12 cellular contexts compared by ENCODE assay signal in the genomic region with DNA sequence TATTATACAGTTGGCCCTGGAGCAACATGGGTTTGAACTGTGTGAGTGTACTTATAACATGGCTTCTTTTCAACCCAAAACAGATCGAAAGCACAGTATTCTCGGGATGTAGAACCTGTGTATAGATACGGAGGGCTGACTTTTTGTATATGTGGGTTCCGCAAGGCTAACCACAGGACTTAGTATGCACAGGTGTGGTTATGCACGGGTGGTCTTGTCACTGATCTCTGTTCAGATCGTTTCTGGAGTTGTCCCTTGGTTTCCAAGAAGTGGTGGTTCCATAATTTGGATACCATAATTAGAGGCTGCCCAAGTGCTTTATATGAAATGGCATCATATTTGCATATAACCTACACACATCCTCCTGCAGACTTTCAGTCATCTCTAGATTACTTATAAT. TPM values are rescaled to one million over a fixed set of nuclear protein-coding genes. Genes with fewer than 3 reads are reported as not detected.
A peak's percentile ranks its signal among the peaks of the same experiment; 100 is the strongest.
DNase-seq lines count a peak whose midpoint lies in the region; ATAC-seq and TF ChIP-seq lines count a peak whose summit lies in the region.
"Had no signal": no experiment of that assay in that cellular context is flagged by ENCODE, and none has a peak within 500 bp of the region (broad histone marks: within the 10 kb centered on the region; RNA-seq: fewer than 3 reads in every experiment).

No MANE protein-coding gene starts in this region.

- H3K27ac Mint-ChIP-seq in CD4-positive, CD25-positive, alpha-beta regulatory T cell: peak overlapping the region in 2 of 3 donors; percentile 6 to 64

- H4K8ac ChIP-seq in mesenchymal stem cell (ENCODE audit: low read length): no peak overlapping the region

- H2BK12ac ChIP-seq in mesenchymal stem cell (ENCODE audit: low read length in 2 of 2): no peak overlapping the region

- no peak overlapping the region for H3K4ac ChIP-seq in mesenchymal stem cell (ENCODE audit: low read depth in 1 of 2, low read length in 2 of 2)

- H3K9ac ChIP-seq in MM.1S (ENCODE audit: low read length) (no peak overlapping the region), mesenchymal stem cell (ENCODE audit: low read length) (no peak overlapping the region)

- H2BK120ac ChIP-seq in mesenchymal stem cell (ENCODE audit: low read depth, low read length): no peak overlapping the region

- H3K27me3 Mint-ChIP-seq in CD4-positive, CD25-positive, alpha-beta regulatory T cell: no peaks in the 10 kb centered on the region

- intact Hi-C loops in left ventricle myocardium inferior (cut with micrococcal nuclease): no loop called here

- no peaks in the 10 kb centered on the region for H4K20me1 ChIP-seq in MM.1S (ENCODE audit: insufficient read depth, low read length)

- no peak overlapping the region for H4K91ac ChIP-seq in mesenchymal stem cell (ENCODE audit: low read length)

- peaks cover 0 to 6% (median 3%) of the 10 kb centered on the region in 7 donors for H3K9me3 Mint-ChIP-seq in CD4-positive, CD25-positive, alpha-beta regulatory T cell

- H3K9me2 ChIP-seq in MM.1S (replicated peaks; ENCODE audit: insufficient read depth, low read length): no peaks in the 10 kb centered on the region

- H3K18ac ChIP-seq in mesenchymal stem cell (ENCODE audit: low read depth in 1 of 2, low read length in 2 of 2): no peak overlapping the region

- H3K4me2 ChIP-seq in MM.1S (ENCODE audit: low read depth, low read length) (peak overlapping the region; percentile 8; the same call in 1 of the 2 replicates), mesenchymal stem cell (ENCODE audit: low read length, poor library complexity, severe bottlenecking) (no peak overlapping the region)

- peak overlapping the region in 3 of 4 donors; percentile 6 to 31 (median 21) for H3K4me3 Mint-ChIP-seq in CD4-positive, CD25-positive, alpha-beta regulatory T cell

- H2BK5ac ChIP-seq in mesenchymal stem cell (ENCODE audit: low read depth, low read length, poor library complexity, severe bottlenecking): no peak overlapping the region

- no peak overlapping the region for H3K23ac ChIP-seq in mesenchymal stem cell (ENCODE audit: low read length in 2 of 2)

- no peaks in the 10 kb centered on the region for H3K9me3 ChIP-seq in CD4-positive, CD25-positive, alpha-beta regulatory T cell (ENCODE audit: control insufficient read depth in 2 of 2, low read length in 2 of 2)
- H3K9me3 ChIP-seq in MM.1S (replicated peaks; ENCODE audit: insufficient read depth, low read length) (no peaks in the 10 kb centered on the region), mesenchymal stem cell (ENCODE audit: control insufficient read depth, low read length) (no peaks in the 10 kb centered on the region), left ventricle myocardium inferior (replicated peaks) (peaks cover 7% of the 10 kb centered on the region)

- H2AK5ac ChIP-seq in mesenchymal stem cell (ENCODE audit: low read length, severe bottlenecking): no peak overlapping the region

- H3K36me3 ChIP-seq in CD4-positive, CD25-positive, alpha-beta regulatory T cell (ENCODE audit: control insufficient read depth, insufficient read depth, low read length): peaks cover 28% of the 10 kb centered on the region
- H3K36me3 ChIP-seq in MM.1S (replicated peaks; ENCODE audit: insufficient read depth, low read length): no peaks in the 10 kb centered on the region
- H3K36me3 ChIP-seq in mesenchymal stem cell (ENCODE audit: control insufficient read depth in 1 of 2, insufficient read depth in 2 of 2, low read depth in 1 of 2, low read length in 2 of 2): peaks cover 19 to 30% of the 10 kb centered on the region in 2 experiments
- H3K36me3 ChIP-seq in left ventricle myocardium inferior: peaks cover 63% of the 10 kb centered on the region

- H2AFZ ChIP-seq in MM.1S (ENCODE audit: low read length): no peak overlapping the region
- no peak overlapping the region for H2AFZ ChIP-seq in mesenchymal stem cell (ENCODE audit: low read depth, low read length)

- no peaks in the 10 kb centered on the region for H3K27me3 ChIP-seq in CD4-positive, CD25-positive, alpha-beta regulatory T cell (ENCODE audit: control insufficient read depth, insufficient read depth, low read length)
- H3K27me3 ChIP-seq in MM.1S (replicated peaks; ENCODE audit: insufficient read depth, low read length) (no peaks in the 10 kb centered on the region), mesenchymal stem cell (ENCODE audit: control insufficient read depth in 1 of 2, insufficient read depth in 1 of 2, low read length in 2 of 2) (no peaks in the 10 kb centered on the region), left ventricle myocardium inferior (ENCODE audit: low read depth) (no peaks in the 10 kb centered on the region)

- 96% methylated on average over 6 of the region's 6 CpGs for WGBS in mesenchymal stem cell

- peak in 1 of 3 donors; percentile 35 for DNase-seq in CD4-positive, CD25-positive, alpha-beta regulatory T cell
- DNase-seq in MM.1S: peak; percentile 12
- DNase-seq in A172 (ENCODE audit: low spot score): no peak
- no peak for DNase-seq in mesenchymal stem cell
- DNase-seq in DMS53 (lab: John Stamatoyannopoulos, UW): no peak
- no peak for DNase-seq in left ventricle myocardium inferior

- H3K14ac ChIP-seq in mesenchymal stem cell (ENCODE audit: low read length in 2 of 2): no peak overlapping the region

- peaks cover 29 to 66% (median 36%) of the 10 kb centered on the region in 4 donors for H3K4me1 Mint-ChIP-seq in CD4-positive, CD25-positive, alpha-beta regulatory T cell

- peak overlapping the region; percentile 14 for H3K4me3 ChIP-seq in CD4-positive, CD25-positive, alpha-beta regulatory T cell (ENCODE audit: low read depth, low read length)
- H3K4me3 ChIP-seq in MM.1S (ENCODE audit: low read length) (no peak overlapping the region), mesenchymal stem cell (ENCODE audit: insufficient read depth in 1 of 2, low read depth in 1 of 2, low read length in 2 of 2) (no peak overlapping the region), left ventricle myocardium inferior (no peak overlapping the region)
- H3K4me3 ChIP-seq: lung had no signal

- H3K36me3 Mint-ChIP-seq in CD4-positive, CD25-positive, alpha-beta regulatory T cell: peaks cover 28% of the 10 kb centered on the region

- peaks cover 36% of the 10 kb centered on the region for H3K79me2 ChIP-seq in MM.1S (ENCODE audit: low read length)

- ATAC-seq in CD4-positive, CD25-positive, alpha-beta regulatory T cell (ENCODE audit: low read depth in 2 of 2): no peak
- peak; percentile 47 for ATAC-seq in GM18909 (IDR thresholded peaks at IDR 0.05; ENCODE audit: poor library complexity, unreplicated experiment)
- peak; percentile 35 for ATAC-seq in HG02798 (IDR thresholded peaks at IDR 0.05; ENCODE audit: poor library complexity, unreplicated experiment)

- TF ChIP-seq CTCF in MM.1S (IDR thresholded peaks at IDR 0.05; ENCODE audit: low read length): no peak
- TF ChIP-seq CTCF in left ventricle myocardium inferior (IDR thresholded peaks at IDR 0.05; ENCODE audit: borderline replicate concordance): no peak

- H3K79me1 ChIP-seq in mesenchymal stem cell (replicated peaks; ENCODE audit: low read length, poor library complexity, severe bottlenecking): peaks cover 39% of the 10 kb centered on the region

- peaks cover 42% of the 10 kb centered on the region for H3K4me1 ChIP-seq in CD4-positive, CD25-positive, alpha-beta regulatory T cell (ENCODE audit: control insufficient read depth, insufficient read depth, low read length, poor library complexity, severe bottlenecking)
- H3K4me1 ChIP-seq in MM.1S (ENCODE audit: low read length) (peaks cover 34% of the 10 kb centered on the region), mesenchymal stem cell (ENCODE audit: control insufficient read depth, insufficient read depth, low read depth, low read length) (peaks cover 6% of the 10 kb centered on the region), left ventricle myocardium inferior (no peaks in the 10 kb centered on the region)

- H2BK15ac ChIP-seq in mesenchymal stem cell (ENCODE audit: low read depth, poor library complexity, severe bottlenecking): no peak overlapping the region

- H3F3A ChIP-seq in MM.1S (ENCODE audit: insufficient read depth, low read length): peaks cover 20% of the 10 kb centered on the region

- H3K27ac ChIP-seq in CD4-positive, CD25-positive, alpha-beta regulatory T cell (ENCODE audit: insufficient read depth, low read length, poor library complexity, severe bottlenecking): no peak overlapping the region
- H3K27ac ChIP-seq in MM.1S (ENCODE audit: low read length): no peak overlapping the region
- no peak overlapping the region for H3K27ac ChIP-seq in mesenchymal stem cell (ENCODE audit: low read length, poor library complexity, severe bottlenecking)
- no peak overlapping the region for H3K27ac ChIP-seq in left ventricle myocardium inferior (replicated peaks)
- H3K27ac ChIP-seq: C4-2B, VCaP had no signal

RNA-seq across cellular contexts. Expression of a gene that starts 10.9 kb away (rescaled TPM):
- not detected for total RNA-seq in CD4-positive, CD25-positive, alpha-beta regulatory T cell
- polyA plus RNA-seq in CD4-positive, CD25-positive, alpha-beta regulatory T cell: not detected
- not detected in 2 replicates for total RNA-seq in A172 (2014; rRNA removed; shearing (Covaris generic))
- polyA plus RNA-seq in mesenchymal stem cell (2013, experiment 1 of 2): 0.12 TPM
- 0.08 TPM for polyA plus RNA-seq in mesenchymal stem cell (2013, experiment 2 of 2)
- total RNA-seq in left ventricle myocardium inferior: not detected
- total RNA-seq: LHCN-M2 had no signal

RNA-seq across cellular contexts. Expression of a gene that starts 51.7 kb away (rescaled TPM):
- total RNA-seq in CD4-positive, CD25-positive, alpha-beta regulatory T cell: 118 TPM
- 10 to 100 TPM; 11.0 to 21.3 (median 15.7) TPM for polyA plus RNA-seq in CD4-positive, CD25-positive, alpha-beta regulatory T cell
- total RNA-seq in A172 (2014; rRNA removed; shearing (Covaris generic)): 16.7 and 17.4 TPM in 2 replicates
- polyA plus RNA-seq in mesenchymal stem cell (2013, experiment 1 of 2): 7.4 TPM
- polyA plus RNA-seq in mesenchymal stem cell (2013, experiment 2 of 2): 7.4 TPM
- total RNA-seq in left ventricle myocardium inferior: 17.3 TPM

Comparison
In these comparisons a context has a peak if more than half of its experiments do, and no peak if none do; other contexts are left out.
1. ATAC-seq: peak in GM18909 (single experiment) and HG02798 (single experiment); none in CD4-positive, CD25-positive, alpha-beta regulatory T cell (0 of 2).